8 cellular contexts compared by ENCODE assay signal in the genomic region with DNA sequence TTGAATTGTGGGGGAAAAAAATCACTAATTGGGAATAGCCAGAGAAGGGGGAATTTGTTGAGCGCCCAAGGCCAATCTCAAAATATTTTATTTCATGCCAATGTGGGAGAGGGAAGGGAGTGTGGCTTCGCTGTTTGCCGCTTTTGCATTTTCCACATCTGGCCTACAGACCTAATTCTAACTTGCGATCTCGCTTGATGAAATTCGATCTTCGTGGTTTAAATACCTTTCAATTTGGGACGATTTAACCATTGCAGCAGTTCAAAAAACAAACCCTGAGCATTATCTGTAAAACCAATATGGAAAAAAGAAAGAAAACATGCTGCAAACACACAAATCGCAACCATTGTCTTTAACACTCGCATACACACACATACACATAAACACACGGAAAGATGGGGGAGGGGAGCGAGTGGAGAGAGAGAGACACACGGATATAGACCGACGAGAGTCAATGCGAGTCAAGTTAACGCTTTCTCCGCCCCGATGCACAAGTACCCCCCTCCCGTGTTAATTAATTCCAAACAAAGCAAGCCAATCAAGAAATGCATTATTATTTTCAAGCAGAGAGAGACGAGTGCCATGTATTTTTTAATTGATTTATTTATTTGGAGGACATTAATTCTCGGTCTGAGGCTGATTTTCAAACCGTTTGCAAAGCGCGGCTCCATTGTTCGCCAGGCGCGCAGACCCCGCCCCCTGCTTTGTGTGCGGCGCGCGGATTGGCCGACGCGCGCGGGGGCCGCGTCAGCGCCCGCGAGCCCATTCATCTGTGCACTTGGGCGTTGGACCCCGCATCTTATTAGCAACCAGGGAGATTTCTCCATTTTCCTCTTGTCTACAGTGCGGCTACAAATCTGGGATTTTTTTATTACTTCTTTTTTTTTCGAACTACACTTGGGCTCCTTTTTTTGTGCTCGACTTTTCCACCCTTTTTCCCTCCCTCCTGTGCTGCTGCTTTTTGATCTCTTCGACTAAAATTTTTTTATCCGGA. TPM values are rescaled to one million over a fixed set of nuclear protein-coding genes. Genes with fewer than 3 reads are reported as not detected.
DNase-seq lines count a peak whose midpoint lies in the region; TF ChIP-seq lines count a peak whose summit lies in the region.

A gene with protein sequence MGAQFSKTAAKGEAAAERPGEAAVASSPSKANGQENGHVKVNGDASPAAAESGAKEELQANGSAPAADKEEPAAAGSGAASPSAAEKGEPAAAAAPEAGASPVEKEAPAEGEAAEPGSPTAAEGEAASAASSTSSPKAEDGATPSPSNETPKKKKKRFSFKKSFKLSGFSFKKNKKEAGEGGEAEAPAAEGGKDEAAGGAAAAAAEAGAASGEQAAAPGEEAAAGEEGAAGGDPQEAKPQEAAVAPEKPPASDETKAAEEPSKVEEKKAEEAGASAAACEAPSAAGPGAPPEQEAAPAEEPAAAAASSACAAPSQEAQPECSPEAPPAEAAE (plus strand): TSS at position 775 of the 994 bp plus-strand sequence. CDS start 401 bp downstream, outside the sequence.

- no peaks in the 10 kb centered on the region for H3K36me3 ChIP-seq in sigmoid colon

- TF ChIP-seq POLR2A in sigmoid colon (IDR thresholded peaks at IDR 0.05) = peak; percentile 69 to 85

- H3K27ac ChIP-seq in sigmoid colon = peak within 1 kb of the TSS; percentile 89 to 99 (median 96)

- peaks cover 0 to 11% (median 4%) of the 10 kb centered on the region in 4 donors for H3K4me1 ChIP-seq in sigmoid colon

- H3K9me3 ChIP-seq in sigmoid colon = no peaks in the 10 kb centered on the region

- H3K4me1 Mint-ChIP-seq in HFFc6 (ENCODE audit: low read depth) = peaks cover 15% of the 10 kb centered on the region

- TF ChIP-seq CTCF in HFFc6 (IDR thresholded peaks at IDR 0.05) = no peak
- no peak for TF ChIP-seq CTCF in sigmoid colon (IDR thresholded peaks at IDR 0.05)

- intact Hi-C loops in sigmoid colon (cut with DNase I) = loop anchor here (5.0 to 10.0 kb wide), 3 partner anchors 262 to 845 kb away; no protein-coding TSS in a partner anchor

- in situ Hi-C loops in SK-MEL-5 (cut with HindIII; ENCODE audit: low pct_unique_long_range_greater_than_20kb, low sequenced_read_pairs) = no loop called here

- H3K27me3 ChIP-seq in sigmoid colon = no peaks in the 10 kb centered on the region

- no peaks in the 10 kb centered on the region; the same call in 1 of the 2 replicates for H3K27me3 Mint-ChIP-seq in HFFc6 (ENCODE audit: insufficient read depth)

- no peak within 1 kb of the TSS for H3K4me3 Mint-ChIP-seq in HFFc6

- 0 to 1% methylated on average over 50 of the region's 50 CpGs for WGBS in sigmoid colon, 2 donors

- no peaks in the 10 kb centered on the region for H3K9me3 Mint-ChIP-seq in HFFc6

- TF ChIP-seq EP300 in sigmoid colon (IDR thresholded peaks at IDR 0.05) = no peak

- peak; percentile 23 to 37 for DNase-seq in stimulated activated CD4-positive, alpha-beta T cell treated with anti-CD3 and anti-CD28 coated beads, Interleukin-4, amount 100 ng/mL, for 4 hours
- DNase-seq in stimulated activated CD4-positive, alpha-beta T cell treated with anti-CD3 and anti-CD28 coated beads, Interleukin-1b, Interleukin-23, amount 100 ng/mL, for 48 hours = no peak
- peak; percentile 78 for DNase-seq in HFFc6
- peak; percentile 82 for DNase-seq in NCI-H1092 (lab: John Stamatoyannopoulos, UW)
- DNase-seq in SK-MEL-5 (ENCODE audit: low read depth, low spot score) = peak; percentile 86
- DNase-seq in cerebellar cortex (ENCODE audit: low spot score) = peak; percentile 84
- DNase-seq in iPS-NIHi11 (ENCODE audit: low spot score) = peak; percentile 86
- DNase-seq in sigmoid colon = peak; percentile 92

- peak within 1 kb of the TSS; percentile 50 to 79 (median 70) for H3K4me3 ChIP-seq in sigmoid colon

- H3K27ac Mint-ChIP-seq in HFFc6 = no peak within 1 kb of the TSS

- H3K36me3 Mint-ChIP-seq in HFFc6 (ENCODE audit: low read depth) = peaks cover 25% of the 10 kb centered on the region

RNA-seq across cellular contexts. Expression of the gene that starts here (rescaled TPM):
- total RNA-seq in HFFc6 (2021; fragmentation: NEBNext Ultra II Directional; extraction: Animal tissue kit (Norgen Biotek cat#: 25700)) = 100 to 1,000 TPM; 162 to 199 (median 166) TPM
- 50.7 and 55.4 TPM in 2 replicates for total RNA-seq in SK-MEL-5 (2014; rRNA removed; shearing (Covaris generic))
- 33.0 and 34.1 TPM in 2 replicates for polyA plus RNA-seq in SK-MEL-5 (2015; cell fraction: cytosol; rRNA removed)
- polyA plus RNA-seq in SK-MEL-5 (2015; cell fraction: nucleus; rRNA removed) = 11.0 and 15.6 TPM in 2 replicates
- 10 to 100 TPM; 43.1 to 67.1 (median 54.0) TPM for total RNA-seq in sigmoid colon
- 10 to 100 TPM; 30.0 to 64.3 (median 42.5) TPM for polyA plus RNA-seq in sigmoid colon
